In the genomic region with DNA sequence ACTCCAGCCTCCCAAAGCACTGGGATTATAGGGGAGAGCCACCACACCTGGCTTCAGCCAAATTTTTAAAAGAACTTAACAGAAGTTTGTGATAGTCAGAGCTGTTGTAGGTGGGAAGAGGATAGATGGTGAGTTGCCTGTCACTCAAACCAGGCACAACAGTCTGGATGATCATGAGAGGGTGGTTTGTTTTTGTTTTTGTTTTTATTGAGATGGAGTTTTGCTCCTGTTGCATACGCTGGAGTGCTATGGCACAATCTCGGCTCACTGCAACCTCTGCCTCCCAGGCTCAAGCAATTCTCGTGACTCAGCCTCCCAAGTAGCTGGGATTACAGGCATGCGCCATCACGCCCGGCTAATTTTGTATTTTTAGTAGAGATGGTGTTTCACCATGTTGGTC, we compare ENCODE assay signal across 5 cellular contexts. TPM values are rescaled to one million over a fixed set of nuclear protein-coding genes. Genes with fewer than 3 reads are reported as not detected.
"Had no signal": no experiment of that assay in that cellular context is flagged by ENCODE, and none has a peak within 500 bp of the region (broad histone marks: within the 10 kb centered on the region; RNA-seq: fewer than 3 reads in every experiment).

No MANE protein-coding gene starts in this region.

RNA-seq across cellular contexts. Expression of a gene that starts 1.9 kb away (rescaled TPM):
- total RNA-seq: HT-29, OCI-LY7, Right ventricle myocardium inferior, SJCRH30 had no signal

RNA-seq across cellular contexts. Expression of a gene that starts 39.6 kb away (rescaled TPM):
- total RNA-seq: HT-29, OCI-LY7, PC-3, Right ventricle myocardium inferior, SJCRH30 had no signal
